In genomic region chr18:75208836-75209128, GRCh38 we compare ENCODE assay signal across 1 cellular context.
TF ChIP-seq lines count a peak whose summit lies in the region.

No MANE protein-coding gene starts in this region.

TF ChIP-seq in HepG2, 621 proteins besides CTCF, POLR2A, EP300 and RAD21 (continued from another document and continues in another):
- TF ChIP-seq, protein P1, sequence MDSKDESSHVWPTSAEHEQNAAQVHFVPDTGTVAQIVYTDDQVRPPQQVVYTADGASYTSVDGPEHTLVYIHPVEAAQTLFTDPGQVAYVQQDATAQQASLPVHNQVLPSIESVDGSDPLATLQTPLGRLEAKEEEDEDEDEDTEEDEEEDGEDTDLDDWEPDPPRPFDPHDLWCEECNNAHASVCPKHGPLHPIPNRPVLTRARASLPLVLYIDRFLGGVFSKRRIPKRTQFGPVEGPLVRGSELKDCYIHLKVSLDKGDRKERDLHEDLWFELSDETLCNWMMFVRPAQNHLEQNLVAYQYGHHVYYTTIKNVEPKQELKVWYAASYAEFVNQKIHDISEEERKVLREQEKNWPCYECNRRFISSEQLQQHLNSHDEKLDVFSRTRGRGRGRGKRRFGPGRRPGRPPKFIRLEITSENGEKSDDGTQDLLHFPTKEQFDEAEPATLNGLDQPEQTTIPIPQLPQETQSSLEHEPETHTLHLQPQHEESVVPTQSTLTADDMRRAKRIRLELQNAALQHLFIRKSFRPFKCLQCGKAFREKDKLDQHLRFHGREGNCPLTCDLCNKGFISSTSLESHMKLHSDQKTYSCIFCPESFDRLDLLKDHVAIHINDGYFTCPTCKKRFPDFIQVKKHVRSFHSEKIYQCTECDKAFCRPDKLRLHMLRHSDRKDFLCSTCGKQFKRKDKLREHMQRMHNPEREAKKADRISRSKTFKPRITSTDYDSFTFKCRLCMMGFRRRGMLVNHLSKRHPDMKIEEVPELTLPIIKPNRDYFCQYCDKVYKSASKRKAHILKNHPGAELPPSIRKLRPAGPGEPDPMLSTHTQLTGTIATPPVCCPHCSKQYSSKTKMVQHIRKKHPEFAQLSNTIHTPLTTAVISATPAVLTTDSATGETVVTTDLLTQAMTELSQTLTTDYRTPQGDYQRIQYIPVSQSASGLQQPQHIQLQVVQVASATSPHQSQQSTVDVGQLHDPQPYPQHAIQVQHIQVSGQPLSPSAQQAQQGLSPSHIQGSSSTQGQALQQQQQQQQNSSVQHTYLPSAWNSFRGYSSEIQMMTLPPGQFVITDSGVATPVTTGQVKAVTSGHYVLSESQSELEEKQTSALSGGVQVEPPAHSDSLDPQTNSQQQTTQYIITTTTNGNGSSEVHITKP (CRISPR knock-in tag; IDR thresholded peaks at IDR 0.05; ENCODE audit: low read depth) = no peak
- TF ChIP-seq SP5 (CRISPR knock-in tag; IDR thresholded peaks at IDR 0.05; ENCODE audit: borderline replicate concordance, low read depth) (no peak), HCFC1 (IDR thresholded peaks at IDR 0.05; ENCODE audit: low read depth, low read length) (no peak), IRF2 (CRISPR knock-in tag; IDR thresholded peaks at IDR 0.05) (peak; percentile 11; the same call in 1 of the 2 replicates), ZNF550 (CRISPR knock-in tag; IDR thresholded peaks at IDR 0.05; ENCODE audit: borderline replicate concordance) (no peak), ZNF276 (CRISPR knock-in tag; IDR thresholded peaks at IDR 0.05; ENCODE audit: low read depth) (no peak), TAF1 (CRISPR knock-in tag; IDR thresholded peaks at IDR 0.05) (no peak), SUZ12 (IDR thresholded peaks at IDR 0.05; ENCODE audit: low read depth, low read length) (no peak), ADNP (CRISPR knock-in tag; IDR thresholded peaks at IDR 0.05) (no peak), GABPA (IDR thresholded peaks at IDR 0.05; ENCODE audit: low read depth, low read length) (no peak), GABPA (CRISPR knock-in tag; IDR thresholded peaks at IDR 0.05; ENCODE audit: low read depth) (no peak), ZBED4 (CRISPR knock-in tag; IDR thresholded peaks at IDR 0.05; ENCODE audit: borderline replicate concordance) (no peak; the same call in 1 of the 2 replicates), TCF12 (IDR thresholded peaks at IDR 0.05) (no peak), TCF12 (CRISPR knock-in tag; IDR thresholded peaks at IDR 0.05) (peak; percentile 44; the same call in 1 of the 2 replicates), ZNF207 (IDR thresholded peaks at IDR 0.05; ENCODE audit: borderline replicate concordance) (no peak), GZF1 (CRISPR knock-in tag; IDR thresholded peaks at IDR 0.05) (no peak), ZBTB39 (CRISPR knock-in tag; IDR thresholded peaks at IDR 0.05) (no peak), NPAS2 (CRISPR knock-in tag; IDR thresholded peaks at IDR 0.05; ENCODE audit: borderline replicate concordance) (no peak), REXO4 (CRISPR knock-in tag; IDR thresholded peaks at IDR 0.05; ENCODE audit: borderline replicate concordance) (no peak), ZNF75D (CRISPR knock-in tag; IDR thresholded peaks at IDR 0.05; ENCODE audit: borderline replicate concordance) (no peak), NCOR1 (IDR thresholded peaks at IDR 0.05; ENCODE audit: borderline replicate concordance, low read length) (no peak), FOXM1 (CRISPR knock-in tag; IDR thresholded peaks at IDR 0.05) (no peak), KMT2A (CRISPR knock-in tag; IDR thresholded peaks at IDR 0.05) (no peak), HNRNPLL (IDR thresholded peaks at IDR 0.05; ENCODE audit: low read depth, low read length, poor library complexity, severe bottlenecking) (no peak), MAFF (IDR thresholded peaks at IDR 0.05; ENCODE audit: low read depth, low read length) (no peak), FOXK2 (IDR thresholded peaks at IDR 0.05) (no peak), MEIS1 (CRISPR knock-in tag; IDR thresholded peaks at IDR 0.05; ENCODE audit: borderline replicate concordance) (no peak)
- TF ChIP-seq, protein P2, sequence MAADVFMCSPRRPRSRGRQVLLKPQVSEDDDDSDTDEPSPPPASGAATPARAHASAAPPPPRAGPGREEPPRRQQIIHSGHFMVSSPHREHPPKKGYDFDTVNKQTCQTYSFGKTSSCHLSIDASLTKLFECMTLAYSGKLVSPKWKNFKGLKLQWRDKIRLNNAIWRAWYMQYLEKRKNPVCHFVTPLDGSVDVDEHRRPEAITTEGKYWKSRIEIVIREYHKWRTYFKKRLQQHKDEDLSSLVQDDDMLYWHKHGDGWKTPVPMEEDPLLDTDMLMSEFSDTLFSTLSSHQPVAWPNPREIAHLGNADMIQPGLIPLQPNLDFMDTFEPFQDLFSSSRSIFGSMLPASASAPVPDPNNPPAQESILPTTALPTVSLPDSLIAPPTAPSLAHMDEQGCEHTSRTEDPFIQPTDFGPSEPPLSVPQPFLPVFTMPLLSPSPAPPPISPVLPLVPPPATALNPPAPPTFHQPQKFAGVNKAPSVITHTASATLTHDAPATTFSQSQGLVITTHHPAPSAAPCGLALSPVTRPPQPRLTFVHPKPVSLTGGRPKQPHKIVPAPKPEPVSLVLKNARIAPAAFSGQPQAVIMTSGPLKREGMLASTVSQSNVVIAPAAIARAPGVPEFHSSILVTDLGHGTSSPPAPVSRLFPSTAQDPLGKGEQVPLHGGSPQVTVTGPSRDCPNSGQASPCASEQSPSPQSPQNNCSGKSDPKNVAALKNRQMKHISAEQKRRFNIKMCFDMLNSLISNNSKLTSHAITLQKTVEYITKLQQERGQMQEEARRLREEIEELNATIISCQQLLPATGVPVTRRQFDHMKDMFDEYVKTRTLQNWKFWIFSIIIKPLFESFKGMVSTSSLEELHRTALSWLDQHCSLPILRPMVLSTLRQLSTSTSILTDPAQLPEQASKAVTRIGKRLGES (CRISPR knock-in tag; IDR thresholded peaks at IDR 0.05; ENCODE audit: borderline replicate concordance) = no peak
- TF ChIP-seq, protein P3, sequence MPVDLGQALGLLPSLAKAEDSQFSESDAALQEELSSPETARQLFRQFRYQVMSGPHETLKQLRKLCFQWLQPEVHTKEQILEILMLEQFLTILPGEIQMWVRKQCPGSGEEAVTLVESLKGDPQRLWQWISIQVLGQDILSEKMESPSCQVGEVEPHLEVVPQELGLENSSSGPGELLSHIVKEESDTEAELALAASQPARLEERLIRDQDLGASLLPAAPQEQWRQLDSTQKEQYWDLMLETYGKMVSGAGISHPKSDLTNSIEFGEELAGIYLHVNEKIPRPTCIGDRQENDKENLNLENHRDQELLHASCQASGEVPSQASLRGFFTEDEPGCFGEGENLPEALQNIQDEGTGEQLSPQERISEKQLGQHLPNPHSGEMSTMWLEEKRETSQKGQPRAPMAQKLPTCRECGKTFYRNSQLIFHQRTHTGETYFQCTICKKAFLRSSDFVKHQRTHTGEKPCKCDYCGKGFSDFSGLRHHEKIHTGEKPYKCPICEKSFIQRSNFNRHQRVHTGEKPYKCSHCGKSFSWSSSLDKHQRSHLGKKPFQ (CRISPR knock-in tag; IDR thresholded peaks at IDR 0.05; ENCODE audit: insufficient replicate concordance) = no peak
- TF ChIP-seq, protein P4, sequence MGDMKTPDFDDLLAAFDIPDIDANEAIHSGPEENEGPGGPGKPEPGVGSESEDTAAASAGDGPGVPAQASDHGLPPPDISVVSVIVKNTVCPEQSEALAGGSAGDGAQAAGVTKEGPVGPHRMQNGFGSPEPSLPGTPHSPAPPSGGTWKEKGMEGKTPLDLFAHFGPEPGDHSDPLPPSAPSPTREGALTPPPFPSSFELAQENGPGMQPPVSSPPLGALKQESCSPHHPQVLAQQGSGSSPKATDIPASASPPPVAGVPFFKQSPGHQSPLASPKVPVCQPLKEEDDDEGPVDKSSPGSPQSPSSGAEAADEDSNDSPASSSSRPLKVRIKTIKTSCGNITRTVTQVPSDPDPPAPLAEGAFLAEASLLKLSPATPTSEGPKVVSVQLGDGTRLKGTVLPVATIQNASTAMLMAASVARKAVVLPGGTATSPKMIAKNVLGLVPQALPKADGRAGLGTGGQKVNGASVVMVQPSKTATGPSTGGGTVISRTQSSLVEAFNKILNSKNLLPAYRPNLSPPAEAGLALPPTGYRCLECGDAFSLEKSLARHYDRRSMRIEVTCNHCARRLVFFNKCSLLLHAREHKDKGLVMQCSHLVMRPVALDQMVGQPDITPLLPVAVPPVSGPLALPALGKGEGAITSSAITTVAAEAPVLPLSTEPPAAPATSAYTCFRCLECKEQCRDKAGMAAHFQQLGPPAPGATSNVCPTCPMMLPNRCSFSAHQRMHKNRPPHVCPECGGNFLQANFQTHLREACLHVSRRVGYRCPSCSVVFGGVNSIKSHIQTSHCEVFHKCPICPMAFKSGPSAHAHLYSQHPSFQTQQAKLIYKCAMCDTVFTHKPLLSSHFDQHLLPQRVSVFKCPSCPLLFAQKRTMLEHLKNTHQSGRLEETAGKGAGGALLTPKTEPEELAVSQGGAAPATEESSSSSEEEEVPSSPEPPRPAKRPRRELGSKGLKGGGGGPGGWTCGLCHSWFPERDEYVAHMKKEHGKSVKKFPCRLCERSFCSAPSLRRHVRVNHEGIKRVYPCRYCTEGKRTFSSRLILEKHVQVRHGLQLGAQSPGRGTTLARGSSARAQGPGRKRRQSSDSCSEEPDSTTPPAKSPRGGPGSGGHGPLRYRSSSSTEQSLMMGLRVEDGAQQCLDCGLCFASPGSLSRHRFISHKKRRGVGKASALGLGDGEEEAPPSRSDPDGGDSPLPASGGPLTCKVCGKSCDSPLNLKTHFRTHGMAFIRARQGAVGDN (CRISPR knock-in tag; IDR thresholded peaks at IDR 0.05) = no peak
- TF ChIP-seq, protein P5, sequence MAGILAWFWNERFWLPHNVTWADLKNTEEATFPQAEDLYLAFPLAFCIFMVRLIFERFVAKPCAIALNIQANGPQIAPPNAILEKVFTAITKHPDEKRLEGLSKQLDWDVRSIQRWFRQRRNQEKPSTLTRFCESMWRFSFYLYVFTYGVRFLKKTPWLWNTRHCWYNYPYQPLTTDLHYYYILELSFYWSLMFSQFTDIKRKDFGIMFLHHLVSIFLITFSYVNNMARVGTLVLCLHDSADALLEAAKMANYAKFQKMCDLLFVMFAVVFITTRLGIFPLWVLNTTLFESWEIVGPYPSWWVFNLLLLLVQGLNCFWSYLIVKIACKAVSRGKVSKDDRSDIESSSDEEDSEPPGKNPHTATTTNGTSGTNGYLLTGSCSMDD (CRISPR knock-in tag; IDR thresholded peaks at IDR 0.05) = no peak
- TF ChIP-seq, protein P6, sequence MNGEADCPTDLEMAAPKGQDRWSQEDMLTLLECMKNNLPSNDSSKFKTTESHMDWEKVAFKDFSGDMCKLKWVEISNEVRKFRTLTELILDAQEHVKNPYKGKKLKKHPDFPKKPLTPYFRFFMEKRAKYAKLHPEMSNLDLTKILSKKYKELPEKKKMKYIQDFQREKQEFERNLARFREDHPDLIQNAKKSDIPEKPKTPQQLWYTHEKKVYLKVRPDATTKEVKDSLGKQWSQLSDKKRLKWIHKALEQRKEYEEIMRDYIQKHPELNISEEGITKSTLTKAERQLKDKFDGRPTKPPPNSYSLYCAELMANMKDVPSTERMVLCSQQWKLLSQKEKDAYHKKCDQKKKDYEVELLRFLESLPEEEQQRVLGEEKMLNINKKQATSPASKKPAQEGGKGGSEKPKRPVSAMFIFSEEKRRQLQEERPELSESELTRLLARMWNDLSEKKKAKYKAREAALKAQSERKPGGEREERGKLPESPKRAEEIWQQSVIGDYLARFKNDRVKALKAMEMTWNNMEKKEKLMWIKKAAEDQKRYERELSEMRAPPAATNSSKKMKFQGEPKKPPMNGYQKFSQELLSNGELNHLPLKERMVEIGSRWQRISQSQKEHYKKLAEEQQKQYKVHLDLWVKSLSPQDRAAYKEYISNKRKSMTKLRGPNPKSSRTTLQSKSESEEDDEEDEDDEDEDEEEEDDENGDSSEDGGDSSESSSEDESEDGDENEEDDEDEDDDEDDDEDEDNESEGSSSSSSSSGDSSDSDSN (CRISPR knock-in tag; IDR thresholded peaks at IDR 0.05) = peak; percentile 30; the same call in 1 of the 2 replicates
